In genomic region chr5:80686757-80687156, GRCh38 we compare ENCODE assay signal across 9 cellular contexts. TPM values are rescaled to one million over a fixed set of nuclear protein-coding genes. Genes with fewer than 3 reads are reported as not detected.
DNase-seq lines count a peak whose midpoint lies in the region; ATAC-seq, FAIRE-seq and TF ChIP-seq lines count a peak whose summit lies in the region.
"Had no signal": no experiment of that assay in that cellular context is flagged by ENCODE, and none has a peak within 500 bp of the region (broad histone marks: within the 10 kb centered on the region; RNA-seq: fewer than 3 reads in every experiment).

No MANE protein-coding gene starts in this region.

- no peak overlapping the region for H3K27ac Mint-ChIP-seq in nephron progenitor cell
- no peak overlapping the region for H3K27ac Mint-ChIP-seq in activated CD4-positive, alpha-beta T cell treated with anti-CD3 and anti-CD28 coated beads, Interleukin-2, amount 10 ng/mL, durations not matched to agents 7 days and 5 days
- no peak overlapping the region for H3K27ac Mint-ChIP-seq in stimulated activated memory B cell treated with anti-CD40 and anti-IgM and Interleukin-4, amounts not matched to agents 10 μg/mL and 1 μg/mL and 100 μg/mL, for 72 hours

- no peak overlapping the region for H3K4me3 Mint-ChIP-seq in nephron progenitor cell
- H3K4me3 Mint-ChIP-seq in activated CD4-positive, alpha-beta T cell treated with anti-CD3 and anti-CD28 coated beads, Interleukin-2, amount 10 ng/mL, durations not matched to agents 7 days and 5 days, result no peak overlapping the region
- no peak overlapping the region for H3K4me3 Mint-ChIP-seq in stimulated activated memory B cell treated with anti-CD40 and anti-IgM and Interleukin-4, amounts not matched to agents 10 μg/mL and 1 μg/mL and 100 μg/mL, for 72 hours

- no peak for ATAC-seq in stimulated activated memory B cell treated with anti-CD40 and anti-IgM and Interleukin-4, amounts not matched to agents 10 μg/mL and 1 μg/mL and 100 μg/mL, for 72 hours

- TF ChIP-seq CTCF in NB4 (IDR thresholded peaks at IDR 0.05; ENCODE audit: low read depth, low read length), result no peak
- peak; percentile 42 for TF ChIP-seq CTCF in nephron progenitor cell (IDR thresholded peaks at IDR 0.05)

- no peak for TF ChIP-seq POLR2A in NB4 (IDR thresholded peaks at IDR 0.05; ENCODE audit: extremely low read depth, insufficient read length)
- no peak for TF ChIP-seq POLR2A in GM12891 (IDR thresholded peaks at IDR 0.05; ENCODE audit: low read depth, low read length)

- no peaks in the 10 kb centered on the region for H3K4me1 Mint-ChIP-seq in nephron progenitor cell
- H3K4me1 Mint-ChIP-seq in activated CD4-positive, alpha-beta T cell treated with anti-CD3 and anti-CD28 coated beads, Interleukin-2, amount 10 ng/mL, durations not matched to agents 7 days and 5 days, result peaks cover 35% of the 10 kb centered on the region
- peaks cover 22% of the 10 kb centered on the region for H3K4me1 Mint-ChIP-seq in stimulated activated memory B cell treated with anti-CD40 and anti-IgM and Interleukin-4, amounts not matched to agents 10 μg/mL and 1 μg/mL and 100 μg/mL, for 72 hours

- DNase-seq in DMS 273 treated with DMSO at 0.1 percent for 48 hours (lab: John Stamatoyannopoulos, UW), result peak; percentile 2
- DNase-seq in NB4 (ENCODE audit: low read depth), result peak; percentile 7
- peak; percentile 31 for DNase-seq in dedifferentiated amniotic fluid mesenchymal stem cell (ENCODE audit: extremely low spot score)
- no peak for DNase-seq in nephron progenitor cell
- no peak for DNase-seq in activated CD4-positive, alpha-beta T cell treated with anti-CD3 and anti-CD28 coated beads, Interleukin-2, amount 10 ng/mL, durations not matched to agents 7 days and 5 days
- DNase-seq in OCI-M2 (lab: John Stamatoyannopoulos, UW; ENCODE audit: unreplicated experiment), result no peak
- DNase-seq in GM12891 (ENCODE audit: insufficient read length, low spot score), result no peak
- DNase-seq: effector CD4-positive, alpha-beta T cell had no signal

- H3K27me3 Mint-ChIP-seq in nephron progenitor cell (ENCODE audit: low read depth, poor library complexity), result peaks cover 2% of the 10 kb centered on the region
- no peaks in the 10 kb centered on the region for H3K27me3 Mint-ChIP-seq in activated CD4-positive, alpha-beta T cell treated with anti-CD3 and anti-CD28 coated beads, Interleukin-2, amount 10 ng/mL, durations not matched to agents 7 days and 5 days
- no peaks in the 10 kb centered on the region for H3K27me3 Mint-ChIP-seq in stimulated activated memory B cell treated with anti-CD40 and anti-IgM and Interleukin-4, amounts not matched to agents 10 μg/mL and 1 μg/mL and 100 μg/mL, for 72 hours

- POLR2A ChIA-PET in activated CD4-positive, alpha-beta T cell treated with anti-CD3 and anti-CD28 coated beads, Interleukin-2, amount 10 ng/mL, durations not matched to agents 7 days and 5 days (lab: Charles Lee), result no interaction called here

- H3K9me3 Mint-ChIP-seq in nephron progenitor cell, result peaks cover 19% of the 10 kb centered on the region
- no peaks in the 10 kb centered on the region for H3K9me3 Mint-ChIP-seq in activated CD4-positive, alpha-beta T cell treated with anti-CD3 and anti-CD28 coated beads, Interleukin-2, amount 10 ng/mL, durations not matched to agents 7 days and 5 days
- H3K9me3 Mint-ChIP-seq in stimulated activated memory B cell treated with anti-CD40 and anti-IgM and Interleukin-4, amounts not matched to agents 10 μg/mL and 1 μg/mL and 100 μg/mL, for 72 hours, result no peaks in the 10 kb centered on the region

- H3K4me3 ChIP-seq in NB4 (ENCODE audit: low read depth, low read length), result no peak overlapping the region

- H3K36me3 Mint-ChIP-seq in nephron progenitor cell (ENCODE audit: low read depth), result peaks cover 56% of the 10 kb centered on the region
- H3K36me3 Mint-ChIP-seq in activated CD4-positive, alpha-beta T cell treated with anti-CD3 and anti-CD28 coated beads, Interleukin-2, amount 10 ng/mL, durations not matched to agents 7 days and 5 days (ENCODE audit: low read depth), result peaks cover 40% of the 10 kb centered on the region
- peaks cover 63% of the 10 kb centered on the region for H3K36me3 Mint-ChIP-seq in stimulated activated memory B cell treated with anti-CD40 and anti-IgM and Interleukin-4, amounts not matched to agents 10 μg/mL and 1 μg/mL and 100 μg/mL, for 72 hours

- CTCF ChIA-PET in activated CD4-positive, alpha-beta T cell treated with anti-CD3 and anti-CD28 coated beads, Interleukin-2, amount 10 ng/mL, durations not matched to agents 7 days and 5 days (lab: Charles Lee), result interaction anchor here (1.1 kb wide), 1 partner anchor 22 kb away, joined by 3 read pairs; no protein-coding TSS in a partner anchor

- FAIRE-seq in GM12891 (lab: Jason Lieb, UNC), result no peak

TF ChIP-seq in GM12891, 5 proteins besides CTCF, POLR2A, EP300 and RAD21:
- TF ChIP-seq PAX5 (IDR thresholded peaks at IDR 0.05; ENCODE audit: insufficient read depth, low read length, severe bottlenecking) (no peak), SPI1 (IDR thresholded peaks at IDR 0.05; ENCODE audit: low read depth, low read length) (no peak), TAF1 (IDR thresholded peaks at IDR 0.05; ENCODE audit: low read depth, low read length) (no peak), POLR2AphosphoS5 (IDR thresholded peaks at IDR 0.05; ENCODE audit: low read depth, low read length) (no peak), POU2F2 (IDR thresholded peaks at IDR 0.05; ENCODE audit: low read depth, low read length) (no peak)

RNA-seq across cellular contexts. Expression of gene DHFR, which starts 32.0 kb away (rescaled TPM):
- total RNA-seq in activated CD4-positive, alpha-beta T cell treated with anti-CD3 and anti-CD28 coated beads, Interleukin-2, amount 10 ng/mL, durations not matched to agents 7 days and 5 days, result 10 to 100 TPM; 83.4 to 90.6 TPM
- 36.2 TPM for polyA plus RNA-seq in GM12891 (2012; ENCODE audit: low read depth, missing spikeins)

RNA-seq across cellular contexts. Expression of gene MSH3, which starts 32.3 kb away (rescaled TPM):
- total RNA-seq in activated CD4-positive, alpha-beta T cell treated with anti-CD3 and anti-CD28 coated beads, Interleukin-2, amount 10 ng/mL, durations not matched to agents 7 days and 5 days, result 10 to 100 TPM; 23.2 to 25.4 TPM
- 7.1 TPM for polyA plus RNA-seq in GM12891 (2012; ENCODE audit: low read depth, missing spikeins)

Comparison
In these comparisons a context has a peak if more than half of its experiments do, and no peak if none do; other contexts are left out.
1. DNase-seq: peak in DMS 273 treated with DMSO at 0.1 percent for 48 hours (single experiment), NB4 (single experiment) and dedifferentiated amniotic fluid mesenchymal stem cell (single experiment); none in nephron progenitor cell (single experiment), activated CD4-positive, alpha-beta T cell treated with anti-CD3 and anti-CD28 coated beads, Interleukin-2, amount 10 ng/mL, durations not matched to agents 7 days and 5 days (single experiment), OCI-M2 (single experiment) and GM12891 (single experiment).